In genomic region chr15:60213377-60214010, GRCh38 we compare ENCODE assay signal across 18 cellular contexts.
DNase-seq lines count a peak whose midpoint lies in the region; ATAC-seq and TF ChIP-seq lines count a peak whose summit lies in the region.
"Had no signal": no experiment of that assay in that cellular context is flagged by ENCODE, and none has a peak within 500 bp of the region (broad histone marks: within the 10 kb centered on the region; RNA-seq: fewer than 3 reads in every experiment).

No MANE protein-coding gene starts in this region.

- H3K4me2 ChIP-seq in osteoblast (ENCODE audit: insufficient read depth, low read length) = no peak overlapping the region
- H3K4me2 ChIP-seq: BLaER1 had no signal

- intact Hi-C loops in activated T-helper 1 cell treated with anti-CD3 and anti-CD28 coated beads, Interleukin-12 subunit alpha, Interleukin-12 subunit beta, Interleukin-2, Interleukin-4 antibody, amounts not matched to agents 30 ng/mL and 10 ng/mL and 1 ng/mL, durations not matched to agents 14 hours and 24 hours and 36 hours (cut with micrococcal nuclease) = loop anchor here (10.0 kb wide), 1 partner anchor 111 kb away; no protein-coding TSS in a partner anchor

- no peaks in the 10 kb centered on the region for H3K36me3 ChIP-seq in osteoblast (ENCODE audit: insufficient read depth, low read length)
- H3K36me3 ChIP-seq: BLaER1, HAP-1 had no signal

- H3K4me1 Mint-ChIP-seq in activated T-helper 1 cell treated with anti-CD3 and anti-CD28 coated beads, Interleukin-12 subunit alpha, Interleukin-12 subunit beta, Interleukin-2, Interleukin-4 antibody, amounts not matched to agents 30 ng/mL and 10 ng/mL and 1 ng/mL, durations not matched to agents 14 hours and 24 hours and 36 hours (ENCODE audit: low read depth) = no peaks in the 10 kb centered on the region
- H3K4me1 Mint-ChIP-seq: B cell; CD4-positive, CD25-positive, alpha-beta regulatory T cell had no signal

- H3K27me3 Mint-ChIP-seq in activated T-helper 1 cell treated with anti-CD3 and anti-CD28 coated beads, Interleukin-12 subunit alpha, Interleukin-12 subunit beta, Interleukin-2, Interleukin-4 antibody, amounts not matched to agents 30 ng/mL and 10 ng/mL and 1 ng/mL, durations not matched to agents 14 hours and 24 hours and 36 hours (ENCODE audit: insufficient read depth) = peaks cover 31% of the 10 kb centered on the region

- no peak overlapping the region for H3K27ac Mint-ChIP-seq in activated T-helper 1 cell treated with anti-CD3 and anti-CD28 coated beads, Interleukin-12 subunit alpha, Interleukin-12 subunit beta, Interleukin-2, Interleukin-4 antibody, amounts not matched to agents 30 ng/mL and 10 ng/mL and 1 ng/mL, durations not matched to agents 14 hours and 24 hours and 36 hours
- H3K27ac Mint-ChIP-seq: B cell; CD8-positive, alpha-beta T cell; HFFc6 had no signal

- H4K20me1 ChIP-seq in osteoblast (ENCODE audit: insufficient read depth, low read length) = no peaks in the 10 kb centered on the region
- H4K20me1 ChIP-seq: BLaER1 had no signal

- no peaks in the 10 kb centered on the region for H3K36me3 Mint-ChIP-seq in activated T-helper 1 cell treated with anti-CD3 and anti-CD28 coated beads, Interleukin-12 subunit alpha, Interleukin-12 subunit beta, Interleukin-2, Interleukin-4 antibody, amounts not matched to agents 30 ng/mL and 10 ng/mL and 1 ng/mL, durations not matched to agents 14 hours and 24 hours and 36 hours (ENCODE audit: low read depth)
- H3K36me3 Mint-ChIP-seq: CD4-positive, CD25-positive, alpha-beta regulatory T cell; CD8-positive, alpha-beta T cell had no signal

- no peak for TF ChIP-seq CTCF in osteoblast (IDR thresholded peaks at IDR 0.05; ENCODE audit: extremely low read depth, low read depth, low read length)

- H3K9me3 ChIP-seq in osteoblast (ENCODE audit: low read depth, low read length) = no peaks in the 10 kb centered on the region
- H3K9me3 ChIP-seq: BLaER1, HAP-1 had no signal

- H3K9me3 Mint-ChIP-seq in activated T-helper 1 cell treated with anti-CD3 and anti-CD28 coated beads, Interleukin-12 subunit alpha, Interleukin-12 subunit beta, Interleukin-2, Interleukin-4 antibody, amounts not matched to agents 30 ng/mL and 10 ng/mL and 1 ng/mL, durations not matched to agents 14 hours and 24 hours and 36 hours = no peaks in the 10 kb centered on the region
- H3K9me3 Mint-ChIP-seq: CD8-positive, alpha-beta T cell; HFFc6 had no signal

- H3K27me3 ChIP-seq in osteoblast (ENCODE audit: insufficient read depth, low read length) = peaks cover 7% of the 10 kb centered on the region
- H3K27me3 ChIP-seq: BLaER1 had no signal

- H3K4me1 ChIP-seq in osteoblast (ENCODE audit: insufficient read depth, low read length) = no peaks in the 10 kb centered on the region
- H3K4me1 ChIP-seq: BLaER1, HAP-1 had no signal

- TF ChIP-seq POLR2A in GM18505 (IDR thresholded peaks at IDR 0.05; ENCODE audit: borderline replicate concordance, extremely low read depth, insufficient read depth, insufficient read length) = no peak

- no peak overlapping the region for H3K4me3 Mint-ChIP-seq in activated T-helper 1 cell treated with anti-CD3 and anti-CD28 coated beads, Interleukin-12 subunit alpha, Interleukin-12 subunit beta, Interleukin-2, Interleukin-4 antibody, amounts not matched to agents 30 ng/mL and 10 ng/mL and 1 ng/mL, durations not matched to agents 14 hours and 24 hours and 36 hours
- H3K4me3 Mint-ChIP-seq: B cell; CD4-positive, CD25-positive, alpha-beta regulatory T cell; CD8-positive, alpha-beta T cell; HFFc6 had no signal

- ATAC-seq in GM18505 (IDR thresholded peaks at IDR 0.05; ENCODE audit: unreplicated experiment) = no peak
- ATAC-seq: CD8-positive, alpha-beta T cell had no signal

- H3K27ac ChIP-seq in osteoblast (ENCODE audit: low read depth, low read length) = no peak overlapping the region
- H3K27ac ChIP-seq: BLaER1, C4-2B had no signal

- no peaks in the 10 kb centered on the region for H3K79me2 ChIP-seq in osteoblast (ENCODE audit: insufficient read depth, low read length)

- H2AFZ ChIP-seq in osteoblast (ENCODE audit: low read length) = no peak overlapping the region

- H3K4me3 ChIP-seq in osteoblast (ENCODE audit: insufficient read depth, low read length) = no peak overlapping the region
- H3K4me3 ChIP-seq: BLaER1, HAP-1 had no signal

- DNase-seq in M059J (ENCODE audit: low read depth) (peak; percentile 17), NCI-H69 (lab: John Stamatoyannopoulos, UW) (peak; percentile 25), foreskin melanocyte (peak; percentile 91), osteoblast (ENCODE audit: insufficient read length, low spot score, missing footprints) (peak; percentile 50), NCI-H2107 (lab: John Stamatoyannopoulos, UW) (no peak)
- no peak for DNase-seq in activated T-helper 1 cell treated with anti-CD3 and anti-CD28 coated beads, Interleukin-12 subunit alpha, Interleukin-12 subunit beta, Interleukin-2, Interleukin-4 antibody, amounts not matched to agents 30 ng/mL and 10 ng/mL and 1 ng/mL, durations not matched to agents 14 hours and 24 hours and 36 hours (ENCODE audit: low spot score)
- DNase-seq: CD4-positive, CD25-positive, alpha-beta regulatory T cell; CD8-positive, alpha-beta T cell; DMS53; DMS79 treated with DMSO at 0.1 percent for 48 hours; GF-D8; GOT3; HFFc6 had no signal

Comparison
In these comparisons a context has a peak if more than half of its experiments do, and no peak if none do; other contexts are left out.
1. DNase-seq: peak in M059J (single experiment), NCI-H69 (single experiment), foreskin melanocyte (single experiment) and osteoblast (single experiment); none in activated T-helper 1 cell treated with anti-CD3 and anti-CD28 coated beads, Interleukin-12 subunit alpha, Interleukin-12 subunit beta, Interleukin-2, Interleukin-4 antibody, amounts not matched to agents 30 ng/mL and 10 ng/mL and 1 ng/mL, durations not matched to agents 14 hours and 24 hours and 36 hours (single experiment) and NCI-H2107 (single experiment).